In the genomic region with DNA sequence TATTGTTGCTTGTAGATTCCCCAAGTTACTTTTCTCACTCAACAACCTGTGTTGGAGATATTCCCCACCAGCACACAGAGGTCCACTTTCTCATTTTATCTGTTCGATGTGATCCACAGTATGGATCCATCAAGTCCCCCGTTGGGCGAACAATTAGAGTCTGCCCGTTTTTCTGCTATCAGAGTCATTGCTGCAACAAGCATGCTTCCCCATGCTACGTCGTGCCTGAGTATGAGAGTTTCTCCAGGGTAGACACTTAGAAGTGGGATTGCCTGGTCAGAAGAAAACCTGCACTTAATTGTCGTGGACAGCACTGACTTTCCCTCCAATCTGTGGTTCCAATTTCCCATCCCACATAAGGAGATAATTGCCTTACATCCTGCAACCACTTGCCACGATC, we compare ENCODE assay signal across 17 cellular contexts.
DNase-seq lines count a peak whose midpoint lies in the region; ATAC-seq, FAIRE-seq and TF ChIP-seq lines count a peak whose summit lies in the region.
"Had no signal": no experiment of that assay in that cellular context is flagged by ENCODE, and none has a peak within 500 bp of the region (broad histone marks: within the 10 kb centered on the region; RNA-seq: fewer than 3 reads in every experiment).

No MANE protein-coding gene starts in this region.

- H3K4me1 Mint-ChIP-seq in activated CD8-positive, alpha-beta T cell treated with anti-CD3 and anti-CD28 coated beads for 36 hours (ENCODE audit: low read depth): no peaks in the 10 kb centered on the region

- intact Hi-C loops in activated CD8-positive, alpha-beta T cell treated with anti-CD3 and anti-CD28 coated beads for 36 hours (cut with micrococcal nuclease): no loop called here

- no peak for ATAC-seq in activated CD8-positive, alpha-beta T cell treated with anti-CD3 and anti-CD28 coated beads for 36 hours
- ATAC-seq: A549; CD8-positive, alpha-beta T cell; HCT116 had no signal

- DNase-seq in NOMO-1 treated with DMSO at 0.1 percent for 48 hours (lab: John Stamatoyannopoulos, UW; ENCODE audit: unreplicated experiment) (peak; percentile 38), NOMO-1 treated with dmso at 0.1 percent for 144 hours (lab: John Stamatoyannopoulos, UW; ENCODE audit: unreplicated experiment) (no peak), HTR-8/SVneo (ENCODE audit: insufficient read length, low spot score) (no peak), left kidney (ENCODE audit: low read depth, low spot score) (peak; percentile 4), SIG-M5 (lab: John Stamatoyannopoulos, UW) (no peak), DMS153 treated with DMSO at 0.1 percent for 48 hours (lab: John Stamatoyannopoulos, UW; ENCODE audit: unreplicated experiment) (no peak)
- no peak for DNase-seq in activated CD8-positive, alpha-beta T cell treated with anti-CD3 and anti-CD28 coated beads for 36 hours
- DNase-seq: Calu3; CD8-positive, alpha-beta T cell; DMS53; DND-41; GOT3; H7 had no signal

- POLR2A ChIA-PET in activated CD8-positive, alpha-beta T cell treated with anti-CD3 and anti-CD28 coated beads for 36 hours (lab: Charles Lee): no interaction called here

- CTCF ChIA-PET in activated CD8-positive, alpha-beta T cell treated with anti-CD3 and anti-CD28 coated beads for 36 hours (lab: Charles Lee): no interaction called here

- H3K27ac Mint-ChIP-seq in activated CD8-positive, alpha-beta T cell treated with anti-CD3 and anti-CD28 coated beads for 36 hours: no peak overlapping the region
- H3K27ac Mint-ChIP-seq: CD8-positive, alpha-beta T cell had no signal

- TF ChIP-seq CTCF in activated CD8-positive, alpha-beta T cell treated with anti-CD3 and anti-CD28 coated beads for 36 hours (IDR thresholded peaks at IDR 0.05): no peak

- no peaks in the 10 kb centered on the region for H3K27me3 Mint-ChIP-seq in activated CD8-positive, alpha-beta T cell treated with anti-CD3 and anti-CD28 coated beads for 36 hours

- H3K9me3 Mint-ChIP-seq in activated CD8-positive, alpha-beta T cell treated with anti-CD3 and anti-CD28 coated beads for 36 hours: peaks cover 22% of the 10 kb centered on the region

- no peak overlapping the region for H3K4me3 Mint-ChIP-seq in activated CD8-positive, alpha-beta T cell treated with anti-CD3 and anti-CD28 coated beads for 36 hours
- H3K4me3 Mint-ChIP-seq: CD8-positive, alpha-beta T cell had no signal

- FAIRE-seq in HTR-8/SVneo (lab: Jason Lieb, UNC): peak; percentile 20
- FAIRE-seq: A549, GM12892, GM18507 had no signal

- H3K36me3 Mint-ChIP-seq in activated CD8-positive, alpha-beta T cell treated with anti-CD3 and anti-CD28 coated beads for 36 hours (ENCODE audit: low read depth): no peaks in the 10 kb centered on the region
- H3K36me3 Mint-ChIP-seq: CD8-positive, alpha-beta T cell had no signal

Comparison
In these comparisons a context has a peak if more than half of its experiments do, and no peak if none do; other contexts are left out.
1. DNase-seq: peak in NOMO-1 treated with DMSO at 0.1 percent for 48 hours (single experiment) and left kidney (single experiment); none in NOMO-1 treated with dmso at 0.1 percent for 144 hours (single experiment), HTR-8/SVneo (single experiment), activated CD8-positive, alpha-beta T cell treated with anti-CD3 and anti-CD28 coated beads for 36 hours (single experiment), SIG-M5 (single experiment) and DMS153 treated with DMSO at 0.1 percent for 48 hours (single experiment).